9 cellular contexts compared by ENCODE assay signal in genomic region chr12:22101749-22102243, GRCh38. TPM values are rescaled to one million over a fixed set of nuclear protein-coding genes. Genes with fewer than 3 reads are reported as not detected.
DNase-seq lines count a peak whose midpoint lies in the region; ATAC-seq and TF ChIP-seq lines count a peak whose summit lies in the region.
"Had no signal": no experiment of that assay in that cellular context is flagged by ENCODE, and none has a peak within 500 bp of the region (broad histone marks: within the 10 kb centered on the region; RNA-seq: fewer than 3 reads in every experiment).

No MANE protein-coding gene starts in this region.

- peaks cover 2% of the 10 kb centered on the region for H3K4me1 Mint-ChIP-seq in T-helper 2 cell treated with Interferon-gamma antibody and Interleukin-4, amounts not matched to agents 5 μg/mL and 100 μg/mL, for 36 hours (ENCODE audit: low read depth)

- H3K4me3 ChIP-seq in RWPE2 (ENCODE audit: severe bottlenecking) (no peak overlapping the region), right cardiac atrium (ENCODE audit: low read length) (no peak overlapping the region)

- no peak overlapping the region for H3K4me3 Mint-ChIP-seq in T-helper 2 cell treated with Interferon-gamma antibody and Interleukin-4, amounts not matched to agents 5 μg/mL and 100 μg/mL, for 36 hours
- H3K4me3 Mint-ChIP-seq: stimulated activated naive CD8-positive, alpha-beta T cell treated with anti-CD3 and anti-CD28 coated beads, Interleukin-15, Interleukin-2, amounts not matched to agents 100 ng/mL and 50 ng/mL, for 24 hours had no signal

- intact Hi-C loops in right cardiac atrium (cut with DNase I), result loop anchor here (5.0 to 10.0 kb wide), 4 partner anchors 53 to 341 kb away; partner anchors contain the start of gene ST8SIA1 (in 1 of the 4)

- no peaks in the 10 kb centered on the region for H3K36me3 Mint-ChIP-seq in T-helper 2 cell treated with Interferon-gamma antibody and Interleukin-4, amounts not matched to agents 5 μg/mL and 100 μg/mL, for 36 hours (ENCODE audit: low read depth)

- H3K9me3 ChIP-seq in RWPE2 (ENCODE audit: severe bottlenecking) (no peaks in the 10 kb centered on the region), right cardiac atrium (ENCODE audit: control insufficient read depth, low read length) (no peaks in the 10 kb centered on the region)

- peaks cover 9% of the 10 kb centered on the region for H3K27me3 Mint-ChIP-seq in T-helper 2 cell treated with Interferon-gamma antibody and Interleukin-4, amounts not matched to agents 5 μg/mL and 100 μg/mL, for 36 hours (ENCODE audit: low read depth)

- no peak overlapping the region for H3K27ac Mint-ChIP-seq in T-helper 2 cell treated with Interferon-gamma antibody and Interleukin-4, amounts not matched to agents 5 μg/mL and 100 μg/mL, for 36 hours
- H3K27ac Mint-ChIP-seq: stimulated activated naive CD8-positive, alpha-beta T cell treated with anti-CD3 and anti-CD28 coated beads, Interleukin-15, Interleukin-2, amounts not matched to agents 100 ng/mL and 50 ng/mL, for 24 hours had no signal

- H3K9me3 Mint-ChIP-seq in T-helper 2 cell treated with Interferon-gamma antibody and Interleukin-4, amounts not matched to agents 5 μg/mL and 100 μg/mL, for 36 hours, result peaks cover 3% of the 10 kb centered on the region
- H3K9me3 Mint-ChIP-seq: stimulated activated naive CD8-positive, alpha-beta T cell treated with anti-CD3 and anti-CD28 coated beads, Interleukin-15, Interleukin-2, amounts not matched to agents 100 ng/mL and 50 ng/mL, for 24 hours had no signal

- H3K4me1 ChIP-seq in RWPE2 (ENCODE audit: insufficient read depth, poor library complexity, severe bottlenecking), result no peaks in the 10 kb centered on the region
- no peaks in the 10 kb centered on the region for H3K4me1 ChIP-seq in right cardiac atrium (ENCODE audit: control insufficient read depth, insufficient read depth, low read length)

- DNase-seq in COLO829 (ENCODE audit: low spot score) (peak; percentile 98), RWPE2 (ENCODE audit: low spot score) (peak; percentile 66), right cardiac atrium (peak; percentile 32 to 64 (median 55)), superior temporal gyrus (ENCODE audit: extremely low spot score) (peak; percentile 76), NCI-H2081 (lab: John Stamatoyannopoulos, UW) (no peak), germinal center (ENCODE audit: low spot score) (no peak)
- DNase-seq in T-helper 2 cell treated with Interferon-gamma antibody and Interleukin-4, amounts not matched to agents 5 μg/mL and 100 μg/mL, for 36 hours (ENCODE audit: low spot score), result no peak

- TF ChIP-seq CTCF in RWPE2 (IDR thresholded peaks at IDR 0.05; ENCODE audit: poor library complexity, severe bottlenecking), result no peak

- no peak overlapping the region for H3K27ac ChIP-seq in RWPE2 (ENCODE audit: poor library complexity, severe bottlenecking)
- H3K27ac ChIP-seq in right cardiac atrium (ENCODE audit: low read length), result no peak overlapping the region

- ATAC-seq in GM21619 (IDR thresholded peaks at IDR 0.05; ENCODE audit: unreplicated experiment) (peak; percentile 45), RWPE2 (ENCODE audit: low read depth) (peak; percentile 95), right cardiac atrium (peak; percentile 55 to 73)

- no peaks in the 10 kb centered on the region for H3K36me3 ChIP-seq in RWPE2 (ENCODE audit: low read depth)

- 41% methylated on average over 5 of the region's 5 CpGs for WGBS in right cardiac atrium

- H3K27me3 ChIP-seq in RWPE2 (ENCODE audit: insufficient read depth, poor library complexity, severe bottlenecking), result no peaks in the 10 kb centered on the region
- no peaks in the 10 kb centered on the region for H3K27me3 ChIP-seq in right cardiac atrium (ENCODE audit: control insufficient read depth, insufficient read depth)

RNA-seq across cellular contexts. Expression of gene CMAS, which starts 55.8 kb away (rescaled TPM):
- 10 to 100 TPM; 43.2 to 60.0 (median 45.7) TPM for total RNA-seq in right cardiac atrium
- polyA plus RNA-seq in right cardiac atrium, result 50.0 TPM

Comparison
In these comparisons a context has a peak if more than half of its experiments do, and no peak if none do; other contexts are left out.
1. DNase-seq: peak in COLO829 (single experiment), RWPE2 (single experiment), right cardiac atrium (3 of 3) and superior temporal gyrus (single experiment); none in T-helper 2 cell treated with Interferon-gamma antibody and Interleukin-4, amounts not matched to agents 5 μg/mL and 100 μg/mL, for 36 hours (single experiment), NCI-H2081 (0 of 2) and germinal center (single experiment).
2. ATAC-seq: peak in every context shown above with its lines; median percentile 95 in RWPE2; 64 in right cardiac atrium; 45 in GM21619.